In genomic region chr11:36034572-36035331, GRCh38 we compare ENCODE assay signal across 16 cellular contexts.
DNase-seq lines count a peak whose midpoint lies in the region; TF ChIP-seq lines count a peak whose summit lies in the region.
"Had no signal": no experiment of that assay in that cellular context is flagged by ENCODE, and none has a peak within 500 bp of the region (broad histone marks: within the 10 kb centered on the region; RNA-seq: fewer than 3 reads in every experiment).

No MANE protein-coding gene starts in this region.

- H3K27ac ChIP-seq in mesenchymal stem cell (ENCODE audit: low read length, poor library complexity, severe bottlenecking): no peak overlapping the region
- H3K27ac ChIP-seq: KMS-11, tibial nerve had no signal

- no peak overlapping the region for H3K9ac ChIP-seq in mesenchymal stem cell (ENCODE audit: low read length)
- H3K9ac ChIP-seq: KMS-11 had no signal

- no peak overlapping the region for H3K23ac ChIP-seq in mesenchymal stem cell (ENCODE audit: low read length in 2 of 2)

- peak overlapping the region; percentile 88 for H2AK5ac ChIP-seq in mesenchymal stem cell (ENCODE audit: low read length, severe bottlenecking)

- H3K36me3 Mint-ChIP-seq in activated naive CD8-positive, alpha-beta T cell treated with anti-CD3 and anti-CD28 coated beads for 36 hours: no peaks in the 10 kb centered on the region

- H2BK5ac ChIP-seq in mesenchymal stem cell (ENCODE audit: low read depth, low read length, poor library complexity, severe bottlenecking): no peak overlapping the region

- H3K27me3 ChIP-seq in MG63: no peaks in the 10 kb centered on the region
- H3K27me3 ChIP-seq in mesenchymal stem cell (ENCODE audit: control insufficient read depth in 1 of 2, insufficient read depth in 1 of 2, low read length in 2 of 2): no peaks in the 10 kb centered on the region
- H3K27me3 ChIP-seq: dorsolateral prefrontal cortex, pancreas, tibial nerve had no signal

- no peaks in the 10 kb centered on the region for H3K9me3 Mint-ChIP-seq in activated naive CD8-positive, alpha-beta T cell treated with anti-CD3 and anti-CD28 coated beads for 36 hours

- H4K91ac ChIP-seq in mesenchymal stem cell (ENCODE audit: low read length): peak overlapping the region; percentile 2

- peak overlapping the region; percentile 9 to 61 for H3K18ac ChIP-seq in mesenchymal stem cell (ENCODE audit: low read depth in 1 of 2, low read length in 2 of 2)

- peak overlapping the region; percentile 35 for H2BK120ac ChIP-seq in mesenchymal stem cell (ENCODE audit: low read depth, low read length)

- no peaks in the 10 kb centered on the region for H3K4me1 Mint-ChIP-seq in activated naive CD8-positive, alpha-beta T cell treated with anti-CD3 and anti-CD28 coated beads for 36 hours

- DNase-seq in Caki2 (ENCODE audit: low read depth): peak; percentile 17
- DNase-seq in MG63: peak; percentile 4
- DNase-seq in cardiac fibroblast (ENCODE audit: low read depth in 2 of 2): peak; percentile 71 to 88
- peak; percentile 90 for DNase-seq in mesenchymal stem cell
- DNase-seq in NCI-H748 treated with DMSO at 0.1 percent for 48 hours (lab: John Stamatoyannopoulos, UW): no peak
- DNase-seq in middle frontal gyrus (ENCODE audit: extremely low spot score, low spot score): no peak
- no peak for DNase-seq in stimulated activated naive CD4-positive, alpha-beta T cell (lab: John Stamatoyannopoulos, UW)
- no peak for DNase-seq in activated naive CD8-positive, alpha-beta T cell treated with anti-CD3 and anti-CD28 coated beads for 36 hours
- DNase-seq: DMS 273 treated with DMSO at 0.1 percent for 48 hours, left cardiac atrium, NCI-H510A treated with DMSO at 0.1 percent for 48 hours, T-helper 2 cell had no signal

- H4K8ac ChIP-seq in mesenchymal stem cell (ENCODE audit: low read length): peak overlapping the region; percentile 8

- no peak overlapping the region for H3K14ac ChIP-seq in mesenchymal stem cell (ENCODE audit: low read length in 2 of 2)

- H2BK15ac ChIP-seq in mesenchymal stem cell (ENCODE audit: low read depth, poor library complexity, severe bottlenecking): peak overlapping the region; percentile 62

- H3K9me3 ChIP-seq in MG63 (no peaks in the 10 kb centered on the region; the same call in 1 of the 2 replicates), mesenchymal stem cell (ENCODE audit: control insufficient read depth, low read length) (no peaks in the 10 kb centered on the region)
- H3K9me3 ChIP-seq: pancreas had no signal

- H3K4me3 ChIP-seq in MG63 (no peak overlapping the region), cardiac fibroblast (replicated peaks in 1 of 2; ENCODE audit: low read depth in 2 of 2, low read length in 2 of 2) (no peak overlapping the region), mesenchymal stem cell (ENCODE audit: insufficient read depth in 1 of 2, low read depth in 1 of 2, low read length in 2 of 2) (no peak overlapping the region)
- H3K4me3 ChIP-seq: dorsolateral prefrontal cortex, pancreas, tibial nerve had no signal

- peak overlapping the region in 1 of 2 experiments; percentile 51 for H2BK12ac ChIP-seq in mesenchymal stem cell (ENCODE audit: low read length in 2 of 2)

- in situ Hi-C loops in Caki2 (cut with HindIII; ENCODE audit: low pct_unique_long_range_greater_than_20kb, low sequenced_read_pairs): no loop called here

- TF ChIP-seq CTCF in cardiac fibroblast (IDR thresholded peaks at IDR 0.05; ENCODE audit: low read depth, low read length): peak; percentile 1

- no peaks in the 10 kb centered on the region for H3K27me3 Mint-ChIP-seq in activated naive CD8-positive, alpha-beta T cell treated with anti-CD3 and anti-CD28 coated beads for 36 hours

- no peak overlapping the region for H3K4me2 ChIP-seq in mesenchymal stem cell (ENCODE audit: low read length, poor library complexity, severe bottlenecking)
- H3K4me2 ChIP-seq: KMS-11 had no signal

- no peak overlapping the region for H2AFZ ChIP-seq in mesenchymal stem cell (ENCODE audit: low read depth, low read length)

- H3K36me3 ChIP-seq in MG63: no peaks in the 10 kb centered on the region
- no peaks in the 10 kb centered on the region for H3K36me3 ChIP-seq in mesenchymal stem cell (ENCODE audit: control insufficient read depth in 1 of 2, insufficient read depth in 2 of 2, low read depth in 1 of 2, low read length in 2 of 2)
- H3K36me3 ChIP-seq: pancreas, tibial nerve had no signal

- peaks cover 32% of the 10 kb centered on the region for H3K4me1 ChIP-seq in mesenchymal stem cell (ENCODE audit: control insufficient read depth, insufficient read depth, low read depth, low read length)

- peak overlapping the region in 1 of 2 experiments; percentile 74 for H3K4ac ChIP-seq in mesenchymal stem cell (ENCODE audit: low read depth in 1 of 2, low read length in 2 of 2)

- H3K27ac Mint-ChIP-seq in activated naive CD8-positive, alpha-beta T cell treated with anti-CD3 and anti-CD28 coated beads for 36 hours: no peak overlapping the region

- 43% methylated on average over 8 of the region's 10 CpGs for WGBS in mesenchymal stem cell

- no peak overlapping the region for H3K4me3 Mint-ChIP-seq in activated naive CD8-positive, alpha-beta T cell treated with anti-CD3 and anti-CD28 coated beads for 36 hours

- H3K79me1 ChIP-seq in mesenchymal stem cell (replicated peaks; ENCODE audit: low read length, poor library complexity, severe bottlenecking): peaks cover 14% of the 10 kb centered on the region

Comparison
In these comparisons a context has a peak if more than half of its experiments do, and no peak if none do; other contexts are left out.
1. DNase-seq: peak in Caki2 (single experiment), MG63 (single experiment), cardiac fibroblast (2 of 2) and mesenchymal stem cell (single experiment); none in NCI-H748 treated with DMSO at 0.1 percent for 48 hours (single experiment), middle frontal gyrus (single experiment), stimulated activated naive CD4-positive, alpha-beta T cell (0 of 6) and activated naive CD8-positive, alpha-beta T cell treated with anti-CD3 and anti-CD28 coated beads for 36 hours (single experiment).